11 cellular contexts compared by ENCODE assay signal in the genomic region with DNA sequence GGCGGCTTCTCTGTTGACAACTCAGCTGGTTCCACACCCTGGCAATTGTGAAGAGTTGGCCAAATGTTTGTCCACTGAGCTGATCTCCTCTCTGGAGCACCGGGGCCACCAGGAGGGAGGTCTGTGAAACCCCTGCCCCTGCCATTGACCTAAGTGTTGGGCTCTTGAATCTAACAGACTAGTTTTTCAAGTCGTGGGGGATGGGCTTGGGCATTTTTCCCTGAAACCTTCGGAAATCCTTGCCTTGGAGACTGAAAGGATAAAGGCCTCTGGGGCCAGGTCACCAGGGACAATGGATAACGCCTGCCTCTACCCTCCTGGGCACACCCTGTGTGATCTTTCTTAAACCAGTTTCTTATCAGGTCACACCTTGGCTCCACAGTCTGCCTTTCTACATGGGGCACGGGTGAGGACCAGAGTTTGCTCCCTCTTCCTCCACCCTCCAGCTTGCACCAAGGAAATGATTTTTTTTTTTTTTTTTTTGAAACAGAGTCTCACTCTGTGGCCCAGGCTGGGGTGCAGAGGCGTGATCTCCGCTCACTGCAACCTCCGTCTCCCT. TPM values are rescaled to one million over a fixed set of nuclear protein-coding genes. Genes with fewer than 3 reads are reported as not detected.
DNase-seq lines count a peak whose midpoint lies in the region; ATAC-seq, FAIRE-seq and TF ChIP-seq lines count a peak whose summit lies in the region.
"Had no signal": no experiment of that assay in that cellular context is flagged by ENCODE, and none has a peak within 500 bp of the region (broad histone marks: within the 10 kb centered on the region; RNA-seq: fewer than 3 reads in every experiment).

No MANE protein-coding gene starts in this region.

- H3K36me3 ChIP-seq in astrocyte (ENCODE audit: insufficient read depth, low read length) (no peaks in the 10 kb centered on the region), right lobe of liver (no peaks in the 10 kb centered on the region), tibial nerve (peaks cover 0 to 29% (median 0%) of the 10 kb centered on the region in 3 donors)

- peaks cover 48% of the 10 kb centered on the region for H3K79me2 ChIP-seq in astrocyte (ENCODE audit: insufficient read depth, low read length)

- H3K27me3 ChIP-seq in astrocyte (ENCODE audit: insufficient read depth, low read length) (no peaks in the 10 kb centered on the region), right lobe of liver (no peaks in the 10 kb centered on the region), tibial nerve (peaks cover 0 to 3% of the 10 kb centered on the region in 2 donors)

- H3K27me3 Mint-ChIP-seq in activated T-cell treated with anti-CD3 and anti-CD28 coated beads, Interleukin-2, amount 50 U/mL, for 4 hours (ENCODE audit: low read depth): no peaks in the 10 kb centered on the region
- H3K27me3 Mint-ChIP-seq in astrocyte (ENCODE audit: low read depth, unreplicated experiment): no peaks in the 10 kb centered on the region

- H3K4me1 ChIP-seq in astrocyte (ENCODE audit: insufficient read depth, low read length) (peaks cover 14% of the 10 kb centered on the region), right lobe of liver (peaks cover 0 to 29% (median 5%) of the 10 kb centered on the region in 4 donors), tibial nerve (peaks cover 0 to 46% (median 23%) of the 10 kb centered on the region in 4 donors)

- H3K4me2 ChIP-seq in astrocyte (ENCODE audit: low read length): peak overlapping the region; percentile 96

- H2AFZ ChIP-seq in astrocyte (ENCODE audit: low read depth, low read length): no peak overlapping the region

- peak overlapping the region; percentile 81 for H3K4me3 ChIP-seq in astrocyte (ENCODE audit: insufficient read depth, low read depth, low read length)
- H3K4me3 ChIP-seq in right lobe of liver: peak overlapping the region; percentile 66 to 95 (median 86)
- H3K4me3 ChIP-seq in tibial nerve: peak overlapping the region; percentile 58 to 95 (median 82)

- H3K9ac ChIP-seq in astrocyte (ENCODE audit: low read length): peak overlapping the region; percentile 94

- H3K27ac ChIP-seq in astrocyte (ENCODE audit: low read depth, low read length) (peak overlapping the region; percentile 28), right lobe of liver (peak overlapping the region in 1 of 3 donors; percentile 54), tibial nerve (peak overlapping the region in 2 of 4 donors; percentile 80 to 84), substantia nigra (ENCODE audit: low read depth, low read length, poor library complexity, severe bottlenecking) (no peak overlapping the region)

- 38% methylated on average over 8 of the region's 9 CpGs for WGBS in right lobe of liver (ENCODE audit: insufficient coverage, low coverage, low lambda C conversion rate, missing lambda C conversion rate)
- WGBS in tibial nerve, 2 donors: 32 to 35% methylated on average over 9 of the region's 9 CpGs

- H3K36me3 Mint-ChIP-seq in activated T-cell treated with anti-CD3 and anti-CD28 coated beads, Interleukin-2, amount 50 U/mL, for 4 hours (ENCODE audit: insufficient read depth): peaks cover 12% of the 10 kb centered on the region
- H3K36me3 Mint-ChIP-seq in astrocyte (ENCODE audit: low read depth, unreplicated experiment): peaks cover 8% of the 10 kb centered on the region

- H4K20me1 ChIP-seq in astrocyte (ENCODE audit: insufficient read depth, low read length): peaks cover 29% of the 10 kb centered on the region

- peaks cover 45% of the 10 kb centered on the region for H3K4me1 Mint-ChIP-seq in activated T-cell treated with anti-CD3 and anti-CD28 coated beads, Interleukin-2, amount 50 U/mL, for 4 hours (ENCODE audit: low read depth)
- peaks cover 4% of the 10 kb centered on the region for H3K4me1 Mint-ChIP-seq in astrocyte (ENCODE audit: low read depth, unreplicated experiment)

- intact Hi-C loops in right lobe of liver (cut with DNase I): no loop called here

- TF ChIP-seq POLR2A in right lobe of liver (IDR thresholded peaks at IDR 0.05) (no peak), tibial nerve (IDR thresholded peaks at IDR 0.05) (no peak)

- peak overlapping the region; percentile 99 for H3K27ac Mint-ChIP-seq in astrocyte (ENCODE audit: unreplicated experiment)

- FAIRE-seq in astrocyte (lab: Jason Lieb, UNC): no peak
- FAIRE-seq: endometrium had no signal

- H3K9me3 Mint-ChIP-seq in activated T-cell treated with anti-CD3 and anti-CD28 coated beads, Interleukin-2, amount 50 U/mL, for 4 hours: no peaks in the 10 kb centered on the region
- H3K9me3 Mint-ChIP-seq in astrocyte (ENCODE audit: unreplicated experiment): peaks cover 2% of the 10 kb centered on the region

- TF ChIP-seq EP300 in tibial nerve (IDR thresholded peaks at IDR 0.05): no peak

- H3K9me3 ChIP-seq in astrocyte (ENCODE audit: insufficient read depth, low read depth, low read length) (no peaks in the 10 kb centered on the region), right lobe of liver (no peaks in the 10 kb centered on the region), tibial nerve (no peaks in the 10 kb centered on the region)

- no peak for ATAC-seq in activated T-cell treated with anti-CD3 and anti-CD28 coated beads, Interleukin-2, amount 50 U/mL, for 4 hours
- no peak for ATAC-seq in right lobe of liver

- DNase-seq in activated T-cell treated with anti-CD3 and anti-CD28 coated beads, Interleukin-2, amount 50 U/mL, for 4 hours: no peak
- no peak for DNase-seq in activated T-cell treated with anti-CD3 and anti-CD28 coated beads, Interleukin-2, amount 50 U/mL, for 1 hour
- DNase-seq in astrocyte (ENCODE audit: low read depth) (no peak), right lobe of liver (no peak), tibial nerve (ENCODE audit: low spot score in 2 of 2) (no peak), substantia nigra (lab: John Stamatoyannopoulos, UW) (no peak), NCI-H2029 treated with DMSO at 0.1 percent for 48 hours (lab: John Stamatoyannopoulos, UW) (no peak), NCI-H2081 treated with DMSO at 0.1 percent for 48 hours (lab: John Stamatoyannopoulos, UW) (no peak)

- TF ChIP-seq CTCF in astrocyte (IDR thresholded peaks at IDR 0.05; ENCODE audit: insufficient read depth, low read depth, low read length) (no peak), right lobe of liver (IDR thresholded peaks at IDR 0.05) (no peak), tibial nerve (IDR thresholded peaks at IDR 0.05) (no peak)

- H3K4me3 Mint-ChIP-seq in activated T-cell treated with anti-CD3 and anti-CD28 coated beads, Interleukin-2, amount 50 U/mL, for 4 hours: peak overlapping the region; percentile 99
- H3K4me3 Mint-ChIP-seq in astrocyte (ENCODE audit: unreplicated experiment): peak overlapping the region; percentile 100

RNA-seq across cellular contexts. Expression of gene GEMIN7, which starts 0.9 kb away (rescaled TPM):
- 10 to 100 TPM; 58.8 to 69.3 (median 65.0) TPM for total RNA-seq in activated T-cell treated with anti-CD3 and anti-CD28 coated beads, Interleukin-2, amount 50 U/mL, for 4 hours
- 44.8 and 46.0 TPM in 2 replicates for total RNA-seq in astrocyte
- total RNA-seq in right lobe of liver: 10 to 100 TPM; 10.9 to 27.5 (median 14.0) TPM
- 10 to 100 TPM in 3 of 4 donors, 1 to 10 TPM in 1; 8.8 to 30.3 (median 21.8) TPM for total RNA-seq in tibial nerve

RNA-seq across cellular contexts. Expression of gene ZNF296, which starts 3.7 kb away (rescaled TPM):
- 10 to 100 TPM in 1 of 3 donors, 1 to 10 TPM in 2; 7.8 to 10.2 (median 8.6) TPM for total RNA-seq in activated T-cell treated with anti-CD3 and anti-CD28 coated beads, Interleukin-2, amount 50 U/mL, for 4 hours
- total RNA-seq in astrocyte: 3.0 and 3.1 TPM in 2 replicates
- total RNA-seq in right lobe of liver: under 1 TPM in 5 of 6 experiments, not detected in 1; 0.16 to 0.47 (median 0.35) TPM
- 1 to 10 TPM in 3 of 4 donors, not detected in 1; 2.1 to 4.2 (median 2.1) TPM for total RNA-seq in tibial nerve
- total RNA-seq: Daoy, LHCN-M2 had no signal

RNA-seq across cellular contexts. Expression of gene PPP1R37, which starts 13.0 kb away (rescaled TPM):
- 10 to 100 TPM; 23.2 to 24.9 (median 24.7) TPM for total RNA-seq in activated T-cell treated with anti-CD3 and anti-CD28 coated beads, Interleukin-2, amount 50 U/mL, for 4 hours
- 29.1 and 29.2 TPM in 2 replicates for total RNA-seq in astrocyte
- 10 to 100 TPM; 10.1 to 14.3 (median 11.0) TPM for total RNA-seq in right lobe of liver
- total RNA-seq in tibial nerve: 10 to 100 TPM; 22.1 to 44.1 (median 33.5) TPM

RNA-seq across cellular contexts. Expression of gene CLASRP, which starts 41.1 kb away (rescaled TPM):
- total RNA-seq in activated T-cell treated with anti-CD3 and anti-CD28 coated beads, Interleukin-2, amount 50 U/mL, for 4 hours: 100 to 1,000 TPM; 111 to 114 (median 114) TPM
- total RNA-seq in astrocyte (45.5 and 45.9 TPM in 2 replicates), right lobe of liver (10 to 100 TPM; 30.5 to 66.8 (median 44.8) TPM), tibial nerve (100 to 1,000 TPM in 2 of 4 donors, 10 to 100 TPM in 2; 72.8 to 109 (median 95.5) TPM)
